ENCODE assay signal across 14 cellular contexts in genomic region chr2:161651547-161651946, GRCh38.
"Had no signal": no experiment of that assay in that cellular context is flagged by ENCODE, and none has a peak within 500 bp of the region (broad histone marks: within the 10 kb centered on the region; RNA-seq: fewer than 3 reads in every experiment).

No MANE protein-coding gene starts in this region.

- H3K27ac ChIP-seq: coronary artery had no signal

- H3K27me3 Mint-ChIP-seq: memory B cell; stimulated activated naive B cell treated with anti-CD40 and anti-IgM and Interleukin-4, amounts not matched to agents 10 μg/mL and 1 μg/mL and 100 μg/mL, for 72 hours; type B pancreatic cell had no signal

- H3K4me3 Mint-ChIP-seq: memory B cell; stimulated activated naive B cell treated with anti-CD40 and anti-IgM and Interleukin-4, amounts not matched to agents 10 μg/mL and 1 μg/mL and 100 μg/mL, for 72 hours; type B pancreatic cell had no signal

- H3K4me3 ChIP-seq: coronary artery had no signal

- H3K36me3 Mint-ChIP-seq: memory B cell; stimulated activated naive B cell treated with anti-CD40 and anti-IgM and Interleukin-4, amounts not matched to agents 10 μg/mL and 1 μg/mL and 100 μg/mL, for 72 hours; type B pancreatic cell had no signal

- H3K27ac Mint-ChIP-seq: memory B cell; stimulated activated naive B cell treated with anti-CD40 and anti-IgM and Interleukin-4, amounts not matched to agents 10 μg/mL and 1 μg/mL and 100 μg/mL, for 72 hours; type B pancreatic cell had no signal

- ATAC-seq: left lobe of liver had no signal

- H3K4me1 Mint-ChIP-seq: memory B cell; stimulated activated naive B cell treated with anti-CD40 and anti-IgM and Interleukin-4, amounts not matched to agents 10 μg/mL and 1 μg/mL and 100 μg/mL, for 72 hours had no signal

- DNase-seq: activated CD4-positive, alpha-beta T cell treated with anti-CD3 and anti-CD28 coated beads, Interleukin-2, amount 50 U/mL, for 1 hour; activated CD4-positive, CD25-positive, alpha-beta regulatory T cell; activated naive CD4-positive, alpha-beta T cell treated with anti-CD3 and anti-CD28 coated beads, Interleukin-2, amount 50 U/mL, for 16 hours; activated T-cell treated with anti-CD3 and anti-CD28 coated beads, Interleukin-2, amount 50 U/mL, for 1 hour; central memory CD4-positive, alpha-beta T cell; effector CD4-positive, alpha-beta T cell; foreskin melanocyte; head of caudate nucleus; small intestine; stimulated activated naive B cell treated with anti-CD40 and anti-IgM and Interleukin-4, amounts not matched to agents 10 μg/mL and 1 μg/mL and 100 μg/mL, for 72 hours had no signal

- H3K9me3 Mint-ChIP-seq: memory B cell had no signal
